ENCODE assay signal across 19 cellular contexts in the genomic region with DNA sequence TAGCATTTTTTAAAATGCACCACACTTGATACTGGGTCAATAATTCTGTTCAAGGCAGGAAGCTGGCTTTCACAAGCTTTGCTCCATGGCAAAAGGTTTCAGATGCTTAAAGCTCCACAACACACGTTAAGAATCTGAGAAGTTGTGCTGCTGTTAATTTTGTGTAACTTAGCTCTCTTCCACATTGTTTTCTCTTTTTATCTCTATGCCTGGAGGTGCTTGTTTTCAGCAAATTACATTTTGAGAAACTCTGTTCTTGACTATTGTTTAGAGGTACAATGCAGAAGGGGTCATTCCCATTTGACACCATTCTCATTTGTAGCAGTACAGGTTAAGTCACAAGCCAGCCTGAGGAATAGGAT.
DNase-seq lines count a peak whose midpoint lies in the region; ATAC-seq and TF ChIP-seq lines count a peak whose summit lies in the region.
"Had no signal": no experiment of that assay in that cellular context is flagged by ENCODE, and none has a peak within 500 bp of the region (broad histone marks: within the 10 kb centered on the region; RNA-seq: fewer than 3 reads in every experiment).

No MANE protein-coding gene starts in this region.

- H3K36me3 ChIP-seq in PC-9 (ENCODE audit: low read depth) (peaks cover 43% of the 10 kb centered on the region), osteoblast (ENCODE audit: insufficient read depth, low read length) (peaks cover 5% of the 10 kb centered on the region), Caco-2 (ENCODE audit: control insufficient read depth, insufficient read depth, low read length) (no peaks in the 10 kb centered on the region)
- H3K36me3 ChIP-seq: tibial nerve had no signal

- H3K4me3 Mint-ChIP-seq in HFFc6 (no peak overlapping the region), immature natural killer cell (peak overlapping the region in 4 of 5 donors; percentile 10 to 33 (median 21)), Caco-2 (ENCODE audit: unreplicated experiment) (no peak overlapping the region)
- no peak overlapping the region for H3K4me3 Mint-ChIP-seq in activated CD4-positive, alpha-beta T cell treated with anti-CD3 and anti-CD28 coated beads, Interleukin-2, amount 10 ng/mL, durations not matched to agents 24 days and 14 days
- H3K4me3 Mint-ChIP-seq: activated naive CD4-positive, alpha-beta T cell treated with anti-CD3 and anti-CD28 coated beads, Interleukin-2, amount 10 ng/mL, durations not matched to agents 7 days and 5 days; activated T-cell treated with anti-CD3 and anti-CD28 coated beads, Interleukin-2, amount 50 U/mL, for 72 hours; CD4-positive, CD25-positive, alpha-beta regulatory T cell; naive B cell; stimulated activated naive CD8-positive, alpha-beta T cell treated with anti-CD3 and anti-CD28 coated beads, Interleukin-15, amount 100 ng/mL, for 72 hours had no signal

- no peaks in the 10 kb centered on the region for H3K9me3 Mint-ChIP-seq in HFFc6
- H3K9me3 Mint-ChIP-seq in immature natural killer cell = no peaks in the 10 kb centered on the region
- no peaks in the 10 kb centered on the region for H3K9me3 Mint-ChIP-seq in activated CD4-positive, alpha-beta T cell treated with anti-CD3 and anti-CD28 coated beads, Interleukin-2, amount 10 ng/mL, durations not matched to agents 24 days and 14 days
- no peaks in the 10 kb centered on the region for H3K9me3 Mint-ChIP-seq in Caco-2 (ENCODE audit: unreplicated experiment)
- H3K9me3 Mint-ChIP-seq: activated naive CD4-positive, alpha-beta T cell treated with anti-CD3 and anti-CD28 coated beads, Interleukin-2, amount 10 ng/mL, durations not matched to agents 7 days and 5 days had no signal

- intact Hi-C loops in PC-9 (cut with micrococcal nuclease; ENCODE audit: unreplicated experiment) (no loop called here), Caco-2 (cut with micrococcal nuclease; ENCODE audit: unreplicated experiment) (no loop called here)
- intact Hi-C loops in activated CD4-positive, alpha-beta T cell treated with anti-CD3 and anti-CD28 coated beads, Interleukin-2, amount 10 ng/mL, durations not matched to agents 24 days and 14 days (cut with micrococcal nuclease) = no loop called here

- CTCF ChIA-PET in PC-9 (lab: Charles Lee) (interaction anchor here (0.6 kb wide), 1 partner anchor 167 kb away, joined by 4 read pairs; no protein-coding TSS in a partner anchor), Caco-2 (lab: Charles Lee) (no interaction called here)

- peaks cover 4% of the 10 kb centered on the region; the same call in 1 of the 2 replicates for H3K27me3 Mint-ChIP-seq in HFFc6 (ENCODE audit: insufficient read depth)
- peaks cover 0 to 2% (median 0%) of the 10 kb centered on the region in 3 donors for H3K27me3 Mint-ChIP-seq in immature natural killer cell (ENCODE audit: low read depth in 3 of 3)
- no peaks in the 10 kb centered on the region for H3K27me3 Mint-ChIP-seq in activated CD4-positive, alpha-beta T cell treated with anti-CD3 and anti-CD28 coated beads, Interleukin-2, amount 10 ng/mL, durations not matched to agents 24 days and 14 days
- no peaks in the 10 kb centered on the region for H3K27me3 Mint-ChIP-seq in Caco-2 (ENCODE audit: insufficient read depth, unreplicated experiment)
- H3K27me3 Mint-ChIP-seq: activated naive CD4-positive, alpha-beta T cell treated with anti-CD3 and anti-CD28 coated beads, Interleukin-2, amount 10 ng/mL, durations not matched to agents 7 days and 5 days; CD4-positive, CD25-positive, alpha-beta regulatory T cell; stimulated activated naive CD8-positive, alpha-beta T cell treated with anti-CD3 and anti-CD28 coated beads, Interleukin-15, amount 100 ng/mL, for 72 hours had no signal

- H3K27me3 ChIP-seq in PC-9 (ENCODE audit: insufficient read depth, low read depth) (no peaks in the 10 kb centered on the region), osteoblast (ENCODE audit: insufficient read depth, low read length) (no peaks in the 10 kb centered on the region), Caco-2 (replicated peaks; ENCODE audit: control insufficient read depth, insufficient read depth, low read length) (no peaks in the 10 kb centered on the region)
- H3K27me3 ChIP-seq: tibial nerve had no signal

- H3K4me3 ChIP-seq in PC-9 = no peak overlapping the region
- no peak overlapping the region for H3K4me3 ChIP-seq in osteoblast (ENCODE audit: insufficient read depth, low read length)
- H3K4me3 ChIP-seq in Caco-2 (ENCODE audit: low read depth, low read length) = no peak overlapping the region
- H3K4me3 ChIP-seq: tibial nerve had no signal

- H3K27ac ChIP-seq in PC-9 = peak overlapping the region; percentile 19
- H3K27ac ChIP-seq in osteoblast (ENCODE audit: low read depth, low read length) = peak overlapping the region; percentile 40
- H3K27ac ChIP-seq: tibial nerve had no signal

- peak overlapping the region; percentile 40 for H3K27ac Mint-ChIP-seq in HFFc6
- H3K27ac Mint-ChIP-seq in immature natural killer cell = peak overlapping the region; percentile 35 to 82 (median 72)
- no peak overlapping the region for H3K27ac Mint-ChIP-seq in activated CD4-positive, alpha-beta T cell treated with anti-CD3 and anti-CD28 coated beads, Interleukin-2, amount 10 ng/mL, durations not matched to agents 24 days and 14 days
- H3K27ac Mint-ChIP-seq in Caco-2 (ENCODE audit: unreplicated experiment) = no peak overlapping the region
- H3K27ac Mint-ChIP-seq: activated naive CD4-positive, alpha-beta T cell treated with anti-CD3 and anti-CD28 coated beads, Interleukin-2, amount 10 ng/mL, durations not matched to agents 7 days and 5 days; activated T-cell treated with anti-CD3 and anti-CD28 coated beads, Interleukin-2, amount 50 U/mL, for 72 hours; stimulated activated naive CD8-positive, alpha-beta T cell treated with anti-CD3 and anti-CD28 coated beads, Interleukin-15, amount 100 ng/mL, for 72 hours had no signal

- H3K9me3 ChIP-seq in PC-9 (ENCODE audit: insufficient read depth, low read depth) (no peaks in the 10 kb centered on the region), osteoblast (ENCODE audit: low read depth, low read length) (no peaks in the 10 kb centered on the region), Caco-2 (no peaks in the 10 kb centered on the region)
- H3K9me3 ChIP-seq: tibial nerve had no signal

- peaks cover 70% of the 10 kb centered on the region for H3F3A ChIP-seq in PC-9 (ENCODE audit: insufficient read depth, low read depth)

- no peak overlapping the region for H3K4me2 ChIP-seq in PC-9
- no peak overlapping the region for H3K4me2 ChIP-seq in osteoblast (ENCODE audit: insufficient read depth, low read length)

- H3K79me2 ChIP-seq in PC-9 (ENCODE audit: low read depth) (peaks cover 90% of the 10 kb centered on the region), osteoblast (ENCODE audit: insufficient read depth, low read length) (peaks cover 85% of the 10 kb centered on the region)

- peaks cover 37% of the 10 kb centered on the region for H3K4me1 ChIP-seq in PC-9 (replicated peaks; ENCODE audit: insufficient read depth)
- peaks cover 31% of the 10 kb centered on the region for H3K4me1 ChIP-seq in osteoblast (ENCODE audit: insufficient read depth, low read length)
- peaks cover 18% of the 10 kb centered on the region for H3K4me1 ChIP-seq in Caco-2

- POLR2A ChIA-PET in PC-9 (lab: Charles Lee; ENCODE audit: unreplicated experiment) (no interaction called here), Caco-2 (lab: Charles Lee) (no interaction called here)

- no peaks in the 10 kb centered on the region for H3K9me2 ChIP-seq in PC-9 (ENCODE audit: insufficient read depth)

- H3K4me1 Mint-ChIP-seq in HFFc6 (ENCODE audit: low read depth) (peaks cover 29% of the 10 kb centered on the region), immature natural killer cell (peaks cover 51 to 81% of the 10 kb centered on the region in 2 donors), Caco-2 (ENCODE audit: low read depth, unreplicated experiment) (peaks cover 10% of the 10 kb centered on the region)
- peaks cover 2% of the 10 kb centered on the region for H3K4me1 Mint-ChIP-seq in activated CD4-positive, alpha-beta T cell treated with anti-CD3 and anti-CD28 coated beads, Interleukin-2, amount 10 ng/mL, durations not matched to agents 24 days and 14 days
- H3K4me1 Mint-ChIP-seq: activated naive CD4-positive, alpha-beta T cell treated with anti-CD3 and anti-CD28 coated beads, Interleukin-2, amount 10 ng/mL, durations not matched to agents 7 days and 5 days; stimulated activated naive CD8-positive, alpha-beta T cell treated with anti-CD3 and anti-CD28 coated beads, Interleukin-15, amount 100 ng/mL, for 72 hours had no signal

- BruUV-seq in PC-9 (replicated peaks; lab: Mats Ljungman, UMichigan) (no TSS peak), Caco-2 (replicated peaks; lab: Mats Ljungman, UMichigan) (no TSS peak)

- no peak for DNase-seq in HFFc6
- no peak for DNase-seq in PC-9
- DNase-seq in immature natural killer cell = no peak
- no peak for DNase-seq in osteoblast (ENCODE audit: insufficient read length, low spot score, missing footprints)
- no peak for DNase-seq in activated CD4-positive, alpha-beta T cell treated with anti-CD3 and anti-CD28 coated beads, Interleukin-2, amount 10 ng/mL, durations not matched to agents 24 days and 14 days
- DNase-seq in Caco-2 = no peak
- no peak for DNase-seq in activated CD8-positive, alpha-beta memory T cell treated with anti-CD3 and anti-CD28 coated beads, Interleukin-2, amount 50 U/mL, for 48 hours
- DNase-seq: activated CD4-positive, alpha-beta T cell treated with anti-CD3 and anti-CD28 coated beads for 48 hours; activated naive CD4-positive, alpha-beta T cell treated with anti-CD3 and anti-CD28 coated beads, Interleukin-2, amount 10 ng/mL, durations not matched to agents 7 days and 5 days; activated T-cell treated with anti-CD3 and anti-CD28 coated beads, Interleukin-2, amount 50 U/mL, for 72 hours; amniotic stem cell; CD4-positive, CD25-positive, alpha-beta regulatory T cell; Karpas-422; naive B cell; NCI-H1694 treated with DMSO at 0.1 percent for 48 hours; posterior cingulate gyrus; stimulated activated naive CD8-positive, alpha-beta T cell treated with anti-CD3 and anti-CD28 coated beads, Interleukin-15, amount 100 ng/mL, for 72 hours had no signal

- H3K36me3 Mint-ChIP-seq in HFFc6 (ENCODE audit: low read depth) (peaks cover 26% of the 10 kb centered on the region), immature natural killer cell (peaks cover 0 to 3% (median 3%) of the 10 kb centered on the region in 3 donors), Caco-2 (ENCODE audit: insufficient read depth, unreplicated experiment) (peaks cover 11% of the 10 kb centered on the region)
- H3K36me3 Mint-ChIP-seq in activated CD4-positive, alpha-beta T cell treated with anti-CD3 and anti-CD28 coated beads, Interleukin-2, amount 10 ng/mL, durations not matched to agents 24 days and 14 days (ENCODE audit: low read depth) = peaks cover 3% of the 10 kb centered on the region
- H3K36me3 Mint-ChIP-seq: activated naive CD4-positive, alpha-beta T cell treated with anti-CD3 and anti-CD28 coated beads, Interleukin-2, amount 10 ng/mL, durations not matched to agents 7 days and 5 days had no signal

- no peak for TF ChIP-seq CTCF in HFFc6 (IDR thresholded peaks at IDR 0.05)
- no peak for TF ChIP-seq CTCF in PC-9 (conservative IDR thresholded peaks at IDR 0.05)
- TF ChIP-seq CTCF in osteoblast (IDR thresholded peaks at IDR 0.05; ENCODE audit: extremely low read depth, low read depth, low read length) = no peak
- TF ChIP-seq CTCF in Caco-2 (IDR thresholded peaks at IDR 0.05; ENCODE audit: insufficient read depth in 1 of 2, low read depth in 1 of 2, low read length in 1 of 2, severe bottlenecking in 1 of 2, unreplicated experiment in 1 of 2) = no peak

- H2AFZ ChIP-seq in PC-9 (no peak overlapping the region), osteoblast (ENCODE audit: low read length) (no peak overlapping the region)

- ATAC-seq in HG03460 (IDR thresholded peaks at IDR 0.05; ENCODE audit: unreplicated experiment) = no peak
- ATAC-seq: activated T-cell treated with anti-CD3 and anti-CD28 coated beads, Interleukin-2, amount 50 U/mL, for 72 hours; stimulated activated naive CD8-positive, alpha-beta T cell treated with anti-CD3 and anti-CD28 coated beads, Interleukin-15, amount 100 ng/mL, for 72 hours had no signal

- H4K20me1 ChIP-seq in PC-9 (ENCODE audit: insufficient read depth) (peaks cover 72% of the 10 kb centered on the region), osteoblast (ENCODE audit: insufficient read depth, low read length) (peaks cover 24% of the 10 kb centered on the region)

Comparison
In these comparisons a context has a peak if more than half of its experiments do, and no peak if none do; other contexts are left out.
1. H3K27ac Mint-ChIP-seq: peak in HFFc6 (single experiment) and immature natural killer cell (6 of 6); none in activated CD4-positive, alpha-beta T cell treated with anti-CD3 and anti-CD28 coated beads, Interleukin-2, amount 10 ng/mL, durations not matched to agents 24 days and 14 days (single experiment) and Caco-2 (single experiment).
2. H3K4me3 Mint-ChIP-seq: peak in immature natural killer cell (4 of 5); none in HFFc6 (single experiment), activated CD4-positive, alpha-beta T cell treated with anti-CD3 and anti-CD28 coated beads, Interleukin-2, amount 10 ng/mL, durations not matched to agents 24 days and 14 days (single experiment) and Caco-2 (single experiment).